Comparison of ENCODE assay signal across 8 cellular contexts in the genomic region with DNA sequence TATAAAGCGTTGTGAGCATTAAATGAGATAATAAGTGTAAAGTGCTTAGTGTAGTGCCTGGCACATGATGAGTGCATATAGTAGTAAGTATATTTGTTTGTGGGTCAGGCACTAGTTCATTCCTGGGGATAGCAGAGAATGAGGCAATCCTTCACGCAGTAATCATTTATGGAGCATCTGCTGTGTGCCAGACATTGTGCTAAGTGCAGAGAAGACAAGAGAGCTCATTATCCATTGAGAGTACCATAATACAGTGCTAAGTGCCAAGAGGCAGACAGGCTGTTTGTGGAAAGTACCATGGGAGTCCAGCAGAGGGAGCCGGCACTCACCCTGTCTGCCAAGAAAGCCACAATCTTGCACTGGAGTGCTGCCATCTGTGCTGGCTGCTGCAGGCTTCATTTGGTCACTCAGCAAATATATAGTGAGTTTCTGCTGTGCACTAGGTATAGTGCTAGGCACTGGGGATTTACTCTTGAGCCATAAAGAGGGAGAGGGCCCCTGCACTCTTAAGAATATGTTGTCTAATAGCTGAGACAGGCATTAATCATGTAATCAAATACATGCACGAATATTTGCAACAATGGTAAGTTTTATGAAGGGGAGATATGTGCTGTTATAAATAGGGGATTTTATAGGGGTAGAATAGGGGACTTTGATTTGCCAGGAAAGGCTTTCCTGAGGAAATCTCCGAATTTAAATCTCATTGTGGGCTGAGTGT. TPM values are rescaled to one million over a fixed set of nuclear protein-coding genes. Genes with fewer than 3 reads are reported as not detected.
DNase-seq lines count a peak whose midpoint lies in the region; ATAC-seq and TF ChIP-seq lines count a peak whose summit lies in the region.

No MANE protein-coding gene starts in this region.

- H3K4me1 ChIP-seq in lower lobe of right lung: peaks cover 33% of the 10 kb centered on the region

- H3K4me3 ChIP-seq in lower lobe of right lung: no peak overlapping the region

- H3K9me3 ChIP-seq in lower lobe of right lung: no peaks in the 10 kb centered on the region

- DNase-seq in DMS53 (lab: John Stamatoyannopoulos, UW) (peak; percentile 74), NCI-H748 treated with DMSO at 0.1 percent for 48 hours (lab: John Stamatoyannopoulos, UW) (peak; percentile 58), dedifferentiated amniotic fluid mesenchymal stem cell (ENCODE audit: extremely low spot score) (peak; percentile 79), lower lobe of right lung (peak; percentile 86)
- peak; percentile 63 to 66 for DNase-seq in activated CD4-positive, alpha-beta T cell treated with anti-CD3 and anti-CD28 coated beads, Interleukin-2, amount 50 U/mL, for 4 hours
- peak; percentile 32 for DNase-seq in stimulated activated CD8-positive, alpha-beta memory T cell treated with anti-CD3 and anti-CD28 coated beads, Interleukin-12 subunit alpha, Interleukin-12 subunit beta, amount 100 ng/mL, for 24 hours (ENCODE audit: extremely low read depth)

- H3K36me3 ChIP-seq in lower lobe of right lung: peaks cover 33% of the 10 kb centered on the region

- intact Hi-C loops in lower lobe of right lung (cut with DNase I): no loop called here

- peak; percentile 93 for TF ChIP-seq CTCF in lower lobe of right lung (IDR thresholded peaks at IDR 0.05)

- no peak overlapping the region for H3K27ac ChIP-seq in lower lobe of right lung

- no peaks in the 10 kb centered on the region for H3K27me3 ChIP-seq in lower lobe of right lung (ENCODE audit: low read depth)

- ATAC-seq in HG03354 (IDR thresholded peaks at IDR 0.05; ENCODE audit: poor library complexity, severe bottlenecking, unreplicated experiment): peak; percentile 85
- ATAC-seq in lower lobe of right lung: peak; percentile 91 to 94
- ATAC-seq in GM18870 (IDR thresholded peaks at IDR 0.05; ENCODE audit: unreplicated experiment): no peak

RNA-seq across cellular contexts. Expression of a gene that starts 12.9 kb away (rescaled TPM):
- total RNA-seq in lower lobe of right lung: 3.9 TPM

RNA-seq across cellular contexts. Expression of a gene that starts 13.2 kb away (rescaled TPM):
- total RNA-seq in lower lobe of right lung: 160 TPM

Comparison
In these comparisons a context has a peak if more than half of its experiments do, and no peak if none do; other contexts are left out.
1. DNase-seq: peak in every context shown above with its lines; median percentile 86 in lower lobe of right lung; 79 in dedifferentiated amniotic fluid mesenchymal stem cell; 74 in DMS53; 64 in activated CD4-positive, alpha-beta T cell treated with anti-CD3 and anti-CD28 coated beads, Interleukin-2, amount 50 U/mL, for 4 hours; 58 in NCI-H748 treated with DMSO at 0.1 percent for 48 hours; 32 in stimulated activated CD8-positive, alpha-beta memory T cell treated with anti-CD3 and anti-CD28 coated beads, Interleukin-12 subunit alpha, Interleukin-12 subunit beta, amount 100 ng/mL, for 24 hours.